In the genomic region with DNA sequence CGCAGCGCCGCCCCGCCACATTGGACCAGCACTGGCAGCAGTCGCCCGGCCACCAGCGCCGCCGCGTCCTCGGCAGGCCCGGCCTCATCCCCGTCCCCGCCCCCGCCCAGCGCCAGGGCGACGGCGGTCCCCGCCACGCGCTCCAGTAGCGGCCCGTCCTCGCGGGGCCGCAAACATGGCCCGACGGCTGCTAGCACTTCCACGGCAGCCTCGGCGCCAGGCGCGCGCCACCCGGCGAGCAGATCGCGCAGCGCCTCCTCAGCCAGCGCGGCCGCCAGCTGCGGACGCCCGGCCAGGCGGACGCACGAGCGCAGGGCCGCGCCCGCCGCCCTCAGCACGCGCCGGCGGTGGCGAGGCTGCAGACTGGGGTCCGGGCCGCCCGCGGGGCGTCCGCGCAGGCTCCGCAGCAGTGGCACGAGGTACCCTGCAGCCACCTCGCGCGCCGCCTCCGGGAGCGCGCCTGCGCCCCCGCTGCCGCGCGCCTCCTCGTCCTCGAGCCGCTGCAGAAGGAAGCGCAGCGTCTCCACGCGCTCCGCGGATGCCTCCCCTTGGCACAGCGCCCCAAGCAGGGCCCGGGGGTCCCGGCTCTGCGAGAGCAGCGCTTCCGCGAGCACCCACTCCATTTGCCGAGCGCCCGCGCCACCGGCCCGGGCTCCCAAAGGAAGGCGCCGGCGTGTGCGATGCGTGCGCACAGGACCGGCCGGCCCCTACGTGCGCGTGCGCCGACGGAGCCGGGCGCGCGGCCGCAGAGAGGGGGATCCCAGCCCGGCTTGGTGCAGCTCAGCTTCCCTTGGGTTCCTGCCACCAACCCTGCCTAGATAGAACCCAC, we compare ENCODE assay signal across 8 cellular contexts. TPM values are rescaled to one million over a fixed set of nuclear protein-coding genes. Genes with fewer than 3 reads are reported as not detected.
DNase-seq lines count a peak whose midpoint lies in the region; ATAC-seq and TF ChIP-seq lines count a peak whose summit lies in the region.

A gene with protein sequence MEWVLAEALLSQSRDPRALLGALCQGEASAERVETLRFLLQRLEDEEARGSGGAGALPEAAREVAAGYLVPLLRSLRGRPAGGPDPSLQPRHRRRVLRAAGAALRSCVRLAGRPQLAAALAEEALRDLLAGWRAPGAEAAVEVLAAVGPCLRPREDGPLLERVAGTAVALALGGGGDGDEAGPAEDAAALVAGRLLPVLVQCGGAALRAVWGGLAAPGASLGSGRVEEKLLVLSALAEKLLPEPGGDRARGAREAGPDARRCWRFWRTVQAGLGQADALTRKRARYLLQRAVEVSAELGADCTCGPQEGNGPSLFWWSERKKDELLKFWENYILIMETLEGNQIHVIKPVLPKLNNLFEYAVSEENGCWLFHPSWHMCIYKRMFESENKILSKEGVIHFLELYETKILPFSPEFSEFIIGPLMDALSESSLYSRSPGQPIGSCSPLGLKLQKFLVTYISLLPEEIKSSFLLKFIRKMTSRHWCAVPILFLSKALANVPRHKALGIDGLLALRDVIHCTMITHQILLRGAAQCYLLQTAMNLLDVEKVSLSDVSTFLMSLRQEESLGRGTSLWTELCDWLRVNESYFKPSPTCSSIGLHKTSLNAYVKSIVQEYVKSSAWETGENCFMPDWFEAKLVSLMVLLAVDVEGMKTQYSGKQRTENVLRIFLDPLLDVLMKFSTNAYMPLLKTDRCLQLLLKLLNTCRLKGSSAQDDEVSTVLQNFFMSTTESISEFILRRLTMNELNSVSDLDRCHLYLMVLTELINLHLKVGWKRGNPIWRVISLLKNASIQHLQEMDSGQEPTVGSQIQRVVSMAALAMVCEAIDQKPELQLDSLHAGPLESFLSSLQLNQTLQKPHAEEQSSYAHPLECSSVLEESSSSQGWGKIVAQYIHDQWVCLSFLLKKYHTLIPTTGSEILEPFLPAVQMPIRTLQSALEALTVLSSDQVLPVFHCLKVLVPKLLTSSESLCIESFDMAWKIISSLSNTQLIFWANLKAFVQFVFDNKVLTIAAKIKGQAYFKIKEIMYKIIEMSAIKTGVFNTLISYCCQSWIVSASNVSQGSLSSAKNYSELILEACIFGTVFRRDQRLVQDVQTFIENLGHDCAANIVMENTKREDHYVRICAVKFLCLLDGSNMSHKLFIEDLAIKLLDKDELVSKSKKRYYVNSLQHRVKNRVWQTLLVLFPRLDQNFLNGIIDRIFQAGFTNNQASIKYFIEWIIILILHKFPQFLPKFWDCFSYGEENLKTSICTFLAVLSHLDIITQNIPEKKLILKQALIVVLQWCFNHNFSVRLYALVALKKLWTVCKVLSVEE (N-terminal part only) (minus strand): TSS at position 699 of the 829 bp plus-strand sequence. CDS start 76 bp downstream, at position 623.

- H3K4me3 ChIP-seq in Karpas-422 (ENCODE audit: low read length) (peak within 1 kb of the TSS; percentile 97), RWPE2 (ENCODE audit: severe bottlenecking) (peak within 1 kb of the TSS; percentile 74), foreskin fibroblast (ENCODE audit: low read depth in 1 of 2, low read length in 2 of 2) (peak within 1 kb of the TSS; percentile 74 to 75), neural progenitor cell (peak within 1 kb of the TSS; percentile 78)

- ATAC-seq in GM21825 (IDR thresholded peaks at IDR 0.05; ENCODE audit: unreplicated experiment) (peak; percentile 65), RWPE2 (ENCODE audit: low read depth) (peak; percentile 83)

- H3K4me2 ChIP-seq in Karpas-422 (ENCODE audit: low read depth, low read length, poor library complexity, severe bottlenecking): peak within 1 kb of the TSS; percentile 99
- H3K4me2 ChIP-seq in neural progenitor cell: peak within 1 kb of the TSS; percentile 89

- peaks cover 43% of the 10 kb centered on the region for H3K79me2 ChIP-seq in Karpas-422 (ENCODE audit: low read length)
- peaks cover 43% of the 10 kb centered on the region for H3K79me2 ChIP-seq in neural progenitor cell (ENCODE audit: low read depth)

- H3K36me3 Mint-ChIP-seq in neural progenitor cell: no peaks in the 10 kb centered on the region

- no peaks in the 10 kb centered on the region for H3K9me2 ChIP-seq in Karpas-422 (replicated peaks; ENCODE audit: insufficient read depth, low read length)

- peak within 1 kb of the TSS; percentile 91 for H3K4me3 Mint-ChIP-seq in neural progenitor cell

- H3K4me1 Mint-ChIP-seq in neural progenitor cell: peaks cover 14% of the 10 kb centered on the region

- H3K27ac ChIP-seq in Karpas-422 (ENCODE audit: low read length) (peak within 1 kb of the TSS; percentile 64), RWPE2 (ENCODE audit: poor library complexity, severe bottlenecking) (peak within 1 kb of the TSS; percentile 66), neural progenitor cell (no peak within 1 kb of the TSS)

- H4K20me1 ChIP-seq in Karpas-422 (ENCODE audit: insufficient read depth, low read depth, low read length) (no peaks in the 10 kb centered on the region), neural progenitor cell (ENCODE audit: low read depth) (peaks cover 18% of the 10 kb centered on the region)

- H3K9ac ChIP-seq in Karpas-422 (ENCODE audit: low read length) (peak within 1 kb of the TSS; percentile 85), neural progenitor cell (no peak within 1 kb of the TSS)

- TF ChIP-seq CTCF in RWPE2 (IDR thresholded peaks at IDR 0.05; ENCODE audit: poor library complexity, severe bottlenecking) (peak; percentile 30), foreskin fibroblast (IDR thresholded peaks at IDR 0.05; ENCODE audit: low read depth, low read length) (no peak), neural progenitor cell (IDR thresholded peaks at IDR 0.05) (no peak)

- no peaks in the 10 kb centered on the region for H3K9me3 Mint-ChIP-seq in neural progenitor cell

- no peak within 1 kb of the TSS for H3K27ac Mint-ChIP-seq in neural progenitor cell

- H2AFZ ChIP-seq in Karpas-422 (ENCODE audit: low read length): peak within 1 kb of the TSS; percentile 88
- peak within 1 kb of the TSS; percentile 95 for H2AFZ ChIP-seq in neural progenitor cell (replicated peaks)

- H3K27me3 ChIP-seq in Karpas-422 (ENCODE audit: low read length) (no peaks in the 10 kb centered on the region), RWPE2 (ENCODE audit: insufficient read depth, poor library complexity, severe bottlenecking) (no peaks in the 10 kb centered on the region), neural progenitor cell (peaks cover 18% of the 10 kb centered on the region)

- peaks cover 43% of the 10 kb centered on the region for H3K4me1 ChIP-seq in Karpas-422 (ENCODE audit: low read length)
- H3K4me1 ChIP-seq in RWPE2 (ENCODE audit: insufficient read depth, poor library complexity, severe bottlenecking): no peaks in the 10 kb centered on the region
- peaks cover 26% of the 10 kb centered on the region for H3K4me1 ChIP-seq in neural progenitor cell

- DNase-seq in ELF-1 (ENCODE audit: low read depth, low spot score): peak; percentile 85
- peak; percentile 92 for DNase-seq in Karpas-422
- no peak for DNase-seq in RWPE2 (ENCODE audit: low spot score)
- DNase-seq in activated effector memory CD4-positive, alpha-beta T cell treated with anti-CD3 and anti-CD28 coated beads, Interleukin-2, amount 50 U/mL, for 16 hours: peak; percentile 89
- peak; percentile 70 to 89 for DNase-seq in foreskin fibroblast
- peak; percentile 90 for DNase-seq in neural progenitor cell (ENCODE audit: low spot score)
- peak; percentile 50 for DNase-seq in stromal cell of bone marrow (ENCODE audit: low read depth)

- H3F3A ChIP-seq in neural progenitor cell (ENCODE audit: low read depth): peaks cover 5% of the 10 kb centered on the region

- H3K27me3 Mint-ChIP-seq in neural progenitor cell (ENCODE audit: insufficient read depth, low read depth): peaks cover 2% of the 10 kb centered on the region

- no peaks in the 10 kb centered on the region for H3K9me3 ChIP-seq in Karpas-422 (ENCODE audit: low read length)
- no peaks in the 10 kb centered on the region for H3K9me3 ChIP-seq in RWPE2 (ENCODE audit: severe bottlenecking)
- H3K9me3 ChIP-seq in neural progenitor cell (ENCODE audit: low read depth): no peaks in the 10 kb centered on the region

- H3K36me3 ChIP-seq in Karpas-422 (ENCODE audit: insufficient read depth, low read length): no peaks in the 10 kb centered on the region
- no peaks in the 10 kb centered on the region for H3K36me3 ChIP-seq in RWPE2 (ENCODE audit: low read depth)
- H3K36me3 ChIP-seq in neural progenitor cell: no peaks in the 10 kb centered on the region

RNA-seq across cellular contexts. Expression of the gene that starts here (rescaled TPM):
- 27.9 and 70.9 TPM in 2 replicates for total RNA-seq in Karpas-422 (2014; rRNA removed; shearing (Covaris generic); ENCODE audit: low replicate concordance)
- total RNA-seq in neural progenitor cell (ENCODE audit: low replicate concordance): 60.1 and 99.0 TPM in 2 replicates
